In the genomic region with DNA sequence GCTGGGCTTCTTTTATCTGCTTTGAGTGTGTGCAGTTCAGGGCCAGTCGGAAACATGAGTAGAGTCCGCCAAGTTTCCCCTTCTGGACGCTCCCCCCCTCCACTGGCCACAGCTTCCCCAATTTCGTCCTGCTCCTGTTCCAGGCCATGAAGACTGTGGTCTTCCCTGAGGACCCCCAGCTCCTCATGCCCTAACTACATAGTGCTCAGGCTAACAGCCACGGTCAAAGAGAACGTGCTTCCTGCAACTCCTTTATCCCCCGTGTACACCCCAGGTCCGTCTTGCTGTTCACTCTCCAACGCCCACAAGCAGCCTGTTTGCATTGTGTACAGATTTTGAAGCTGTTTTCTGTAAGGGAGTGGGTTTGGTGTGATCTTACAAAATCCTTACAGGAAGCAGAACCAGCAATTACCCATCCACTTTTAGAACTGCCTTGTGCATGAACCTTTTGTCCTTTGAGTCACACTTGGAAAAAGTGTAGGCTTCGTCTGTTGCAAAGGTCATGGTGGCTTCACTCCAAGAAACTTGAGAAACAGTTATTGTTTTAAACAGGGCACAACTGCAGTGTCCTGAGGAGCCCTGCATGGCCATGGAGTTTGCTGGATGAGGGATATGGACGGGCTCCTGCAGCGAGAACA, we compare ENCODE assay signal across 10 cellular contexts.
DNase-seq lines count a peak whose midpoint lies in the region; ATAC-seq and TF ChIP-seq lines count a peak whose summit lies in the region.
"Had no signal": no experiment of that assay in that cellular context is flagged by ENCODE, and none has a peak within 500 bp of the region (broad histone marks: within the 10 kb centered on the region; RNA-seq: fewer than 3 reads in every experiment).

No MANE protein-coding gene starts in this region.

- intact Hi-C loops in cardiac septum (cut with DNase I) = no loop called here
- intact Hi-C loops in sigmoid colon (cut with DNase I) = no loop called here

- 71 to 75% methylated on average over 12 of the region's 12 CpGs for WGBS in GM23248 (ENCODE audit: low coverage in 1 of 2, low lambda C conversion rate in 2 of 2, missing lambda C conversion rate in 2 of 2), 2 experiments
- 67 to 77% methylated on average over 12 of the region's 12 CpGs for WGBS in sigmoid colon, 2 donors

- no peak for TF ChIP-seq CTCF in sigmoid colon (IDR thresholded peaks at IDR 0.05)

- no peaks in the 10 kb centered on the region for H3F3A ChIP-seq in GM23248 (ENCODE audit: insufficient read depth)

- H3K4me3 ChIP-seq in GM23248 (no peak overlapping the region), sigmoid colon (no peak overlapping the region)

- no peak for ATAC-seq in esophagus mucosa
- no peak for ATAC-seq in HG02885 (IDR thresholded peaks at IDR 0.05; ENCODE audit: poor library complexity, unreplicated experiment)
- ATAC-seq: T-cell had no signal

- H3K4me1 ChIP-seq in GM23248 (ENCODE audit: insufficient read depth) (peaks cover 10% of the 10 kb centered on the region), sigmoid colon (peaks cover 0 to 16% (median 10%) of the 10 kb centered on the region in 4 donors)

- H3K9me2 ChIP-seq in GM23248 (ENCODE audit: insufficient read depth) = no peaks in the 10 kb centered on the region

- H3K79me2 ChIP-seq in GM23248 (ENCODE audit: insufficient read depth) = no peaks in the 10 kb centered on the region

- no peak for TF ChIP-seq EP300 in sigmoid colon (IDR thresholded peaks at IDR 0.05)

- H3K27ac ChIP-seq in GM23248 = no peak overlapping the region
- peak overlapping the region; percentile 31 to 64 (median 60) for H3K27ac ChIP-seq in sigmoid colon

- TF ChIP-seq POLR2A in sigmoid colon (IDR thresholded peaks at IDR 0.05) = no peak

- DNase-seq in GM23248 (peak; percentile 64), UCSD-AML1 (lab: John Stamatoyannopoulos, UW; ENCODE audit: unreplicated experiment) (peak; percentile 20), cardiac septum (ENCODE audit: low spot score) (peak; percentile 84), sigmoid colon (peak; percentile 66), NCI-H2227 treated with DMSO at 0.1 percent for 48 hours (lab: John Stamatoyannopoulos, UW) (no peak), NCI-H1048 (lab: John Stamatoyannopoulos, UW) (no peak)
- DNase-seq: COR-L47, T-cell had no signal

- no peak overlapping the region for H3K9ac ChIP-seq in GM23248

- in situ Hi-C loops in GM23248 (cut with MboI) = no loop called here

- H3K27me3 ChIP-seq in GM23248 (replicated peaks; ENCODE audit: insufficient read depth) (no peaks in the 10 kb centered on the region), sigmoid colon (no peaks in the 10 kb centered on the region)

- H3K9me3 ChIP-seq in GM23248 (ENCODE audit: low read depth) (no peaks in the 10 kb centered on the region), sigmoid colon (no peaks in the 10 kb centered on the region)

- peak overlapping the region; percentile 9 for H2AFZ ChIP-seq in GM23248

- peak overlapping the region; percentile 26 for H3K4me2 ChIP-seq in GM23248 (ENCODE audit: unreplicated experiment)

- H3K36me3 ChIP-seq in GM23248 (ENCODE audit: low read depth) (no peaks in the 10 kb centered on the region), sigmoid colon (no peaks in the 10 kb centered on the region)

- no peaks in the 10 kb centered on the region for H4K20me1 ChIP-seq in GM23248 (ENCODE audit: insufficient read depth)

Comparison
In these comparisons a context has a peak if more than half of its experiments do, and no peak if none do; other contexts are left out.
1. DNase-seq: peak in GM23248 (single experiment), UCSD-AML1 (single experiment), cardiac septum (single experiment) and sigmoid colon (single experiment); none in NCI-H2227 treated with DMSO at 0.1 percent for 48 hours (single experiment) and NCI-H1048 (single experiment).